In genomic region chr1:48937732-48938131, GRCh38 we compare ENCODE assay signal across 21 cellular contexts.
A peak's percentile ranks its signal among the peaks of the same experiment; 100 is the strongest.
DNase-seq lines count a peak whose midpoint lies in the region; ATAC-seq and TF ChIP-seq lines count a peak whose summit lies in the region.
"Had no signal": no experiment of that assay in that cellular context is flagged by ENCODE, and none has a peak within 500 bp of the region (broad histone marks: within the 10 kb centered on the region; RNA-seq: fewer than 3 reads in every experiment).

No MANE protein-coding gene starts in this region.

- H3K56ac ChIP-seq in mesendoderm (ENCODE audit: low read length) = no peak overlapping the region

- H3K36me3 Mint-ChIP-seq in WTC11 = no peaks in the 10 kb centered on the region
- no peaks in the 10 kb centered on the region for H3K36me3 Mint-ChIP-seq in glutamatergic neuron (ENCODE audit: unreplicated experiment)
- H3K36me3 Mint-ChIP-seq: CD4-positive, CD25-positive, alpha-beta regulatory T cell; CD8-positive, alpha-beta memory T cell had no signal

- H2BK5ac ChIP-seq in mesendoderm (ENCODE audit: low read length) = no peak overlapping the region

- 90% methylated on average over 1 of the region's 1 CpG for WGBS in SK-N-SH (ENCODE audit: low lambda C conversion rate)
- no CpG with 5 or more reads among the region's 1 CpG for WGBS in mesendoderm (ENCODE audit: extremely low coverage, insufficient coverage, low lambda C conversion rate)

- H3K4me3 Mint-ChIP-seq in WTC11 (no peak overlapping the region), glutamatergic neuron (ENCODE audit: unreplicated experiment) (no peak overlapping the region)
- H3K4me3 Mint-ChIP-seq: B cell; CD4-positive, CD25-positive, alpha-beta regulatory T cell; CD8-positive, alpha-beta memory T cell; HFFc6 had no signal

- H2AK5ac ChIP-seq in mesendoderm (ENCODE audit: low read length) = no peak overlapping the region

- H2BK15ac ChIP-seq in mesendoderm (replicated peaks; ENCODE audit: low read depth) = no peak overlapping the region

- no peak for TF ChIP-seq EP300 in SK-N-SH (IDR thresholded peaks at IDR 0.05; ENCODE audit: borderline replicate concordance in 1 of 2, low read depth in 1 of 2, low read length in 1 of 2)

- peak; percentile 16; the same call in 1 of the 2 replicates for TF ChIP-seq CTCF in SK-N-SH (IDR thresholded peaks at IDR 0.05)
- no peak; the same call in 1 of the 2 replicates for TF ChIP-seq CTCF in WTC11 (IDR thresholded peaks at IDR 0.05)
- peak; percentile 8 for TF ChIP-seq CTCF in glutamatergic neuron (IDR thresholded peaks at IDR 0.05; ENCODE audit: partially characterized antibody, unreplicated experiment)

- no peak overlapping the region for H3K9ac ChIP-seq in SK-N-SH
- H3K9ac ChIP-seq in mesendoderm (ENCODE audit: low read length) = no peak overlapping the region
- H3K9ac ChIP-seq: BLaER1 treated with 17β-estradiol and CSF1 and Interleukin-3, amounts not matched to agents 10 nM and 100 nM had no signal

- POLR2A ChIA-PET in SK-N-SH (lab: Yijun Ruan, JAX) = no interaction called here
- POLR2A ChIA-PET in WTC11 (lab: Charles Lee) = no interaction called here

- no peak overlapping the region for H3K23ac ChIP-seq in mesendoderm (ENCODE audit: low read length)

- H3K4me2 ChIP-seq in SK-N-SH (no peak overlapping the region), mesendoderm (ENCODE audit: low read length) (no peak overlapping the region)
- H3K4me2 ChIP-seq: BLaER1 treated with 17β-estradiol and CSF1 and Interleukin-3, amounts not matched to agents 10 nM and 100 nM had no signal

- no peaks in the 10 kb centered on the region for H3K79me2 ChIP-seq in SK-N-SH (ENCODE audit: insufficient read depth)
- no peaks in the 10 kb centered on the region for H3K79me2 ChIP-seq in mesendoderm (ENCODE audit: control insufficient read depth, insufficient read depth, low read length)

- H4K20me1 ChIP-seq in SK-N-SH (ENCODE audit: insufficient read depth) = no peaks in the 10 kb centered on the region
- H4K20me1 ChIP-seq: BLaER1 treated with 17β-estradiol and CSF1 and Interleukin-3, amounts not matched to agents 10 nM and 100 nM had no signal

- H3K27ac ChIP-seq in SK-N-SH (ENCODE audit: low read depth in 2 of 2, low read length in 1 of 2) (no peak overlapping the region), mesendoderm (ENCODE audit: low read depth, low read length) (no peak overlapping the region)
- H3K27ac ChIP-seq: BLaER1 treated with 17β-estradiol and CSF1 and Interleukin-3, amounts not matched to agents 10 nM and 100 nM; HL-60 had no signal

- H3K36me3 ChIP-seq in SK-N-SH (replicated peaks in 1 of 2; ENCODE audit: control insufficient read depth in 1 of 2, insufficient read depth in 2 of 2, low read length in 1 of 2) (no peaks in the 10 kb centered on the region), mesendoderm (ENCODE audit: control insufficient read depth, insufficient read depth, low read length) (no peaks in the 10 kb centered on the region)
- H3K36me3 ChIP-seq: BLaER1 treated with 17β-estradiol and CSF1 and Interleukin-3, amounts not matched to agents 10 nM and 100 nM had no signal

- no peak overlapping the region for H2BK120ac ChIP-seq in mesendoderm (ENCODE audit: low read depth, low read length)

- H3K27me3 ChIP-seq in SK-N-SH (ENCODE audit: insufficient read depth) = no peaks in the 10 kb centered on the region
- H3K27me3 ChIP-seq in mesendoderm (ENCODE audit: insufficient read depth, low read length, poor library complexity) = no peaks in the 10 kb centered on the region
- H3K27me3 ChIP-seq: BLaER1 treated with 17β-estradiol and CSF1 and Interleukin-3, amounts not matched to agents 10 nM and 100 nM had no signal

- no peak overlapping the region for H3K18ac ChIP-seq in mesendoderm (ENCODE audit: low read length)

- H3K9me3 Mint-ChIP-seq in WTC11 (no peaks in the 10 kb centered on the region), glutamatergic neuron (ENCODE audit: unreplicated experiment) (peaks cover 3% of the 10 kb centered on the region)
- H3K9me3 Mint-ChIP-seq: CD8-positive, alpha-beta memory T cell had no signal

- H3K4me1 Mint-ChIP-seq in WTC11 (peaks cover 11% of the 10 kb centered on the region), glutamatergic neuron (ENCODE audit: low read depth, unreplicated experiment) (peaks cover 24% of the 10 kb centered on the region)
- H3K4me1 Mint-ChIP-seq: B cell; CD4-positive, CD25-positive, alpha-beta regulatory T cell; CD8-positive, alpha-beta memory T cell had no signal

- no peaks in the 10 kb centered on the region for H3K79me1 ChIP-seq in mesendoderm (ENCODE audit: low read length)

- H3K27ac Mint-ChIP-seq in WTC11 (no peak overlapping the region), glutamatergic neuron (ENCODE audit: unreplicated experiment) (no peak overlapping the region)
- H3K27ac Mint-ChIP-seq: B cell; CD4-positive, CD25-positive, alpha-beta regulatory T cell; CD8-positive, alpha-beta memory T cell; HFFc6 had no signal

- no peak overlapping the region for H4K8ac ChIP-seq in mesendoderm (ENCODE audit: low read depth, low read length)

- CTCF ChIA-PET in SK-N-SH (lab: Yijun Ruan, JAX) = interaction anchor here (1.1 kb wide), 1 partner anchor 17 kb away, joined by 3 read pairs; no protein-coding TSS in a partner anchor
- CTCF ChIA-PET in WTC11 (lab: Charles Lee) = no interaction called here

- ATAC-seq in SK-N-SH treated with all-trans-retinoic acid at 6 μM for 48 hours = no peak
- peak; percentile 66 for ATAC-seq in WTC11
- ATAC-seq: HCT116 had no signal

- no peaks in the 10 kb centered on the region for H3K9me2 ChIP-seq in SK-N-SH

- H3K9me3 ChIP-seq in SK-N-SH = no peaks in the 10 kb centered on the region
- H3K9me3 ChIP-seq: BLaER1 treated with 17β-estradiol and CSF1 and Interleukin-3, amounts not matched to agents 10 nM and 100 nM had no signal

- H2AFZ ChIP-seq in SK-N-SH (ENCODE audit: low read depth) = no peak overlapping the region

- H3K27me3 Mint-ChIP-seq in WTC11 (ENCODE audit: low read depth) = peaks cover 4% of the 10 kb centered on the region; the same call in 1 of the 2 replicates
- H3K27me3 Mint-ChIP-seq in glutamatergic neuron (ENCODE audit: unreplicated experiment) = peaks cover 3% of the 10 kb centered on the region
- H3K27me3 Mint-ChIP-seq: CD4-positive, CD25-positive, alpha-beta regulatory T cell had no signal

- H3F3A ChIP-seq in SK-N-SH (replicated peaks; ENCODE audit: insufficient read depth) = no peaks in the 10 kb centered on the region

- H3K4me3 ChIP-seq in SK-N-SH (ENCODE audit: low read depth in 2 of 2, low read length in 1 of 2) (no peak overlapping the region), mesendoderm (ENCODE audit: low read length) (no peak overlapping the region)
- H3K4me3 ChIP-seq: BLaER1 treated with 17β-estradiol and CSF1 and Interleukin-3, amounts not matched to agents 10 nM and 100 nM had no signal

- H3K4me1 ChIP-seq in SK-N-SH (ENCODE audit: control insufficient read depth in 1 of 2, insufficient read depth in 2 of 2, low read depth in 1 of 2, low read length in 1 of 2) (peaks cover 8 to 15% of the 10 kb centered on the region in 2 experiments; a peak in 3 of 4 replicates), mesendoderm (ENCODE audit: control insufficient read depth, low read depth, low read length) (no peaks in the 10 kb centered on the region)
- H3K4me1 ChIP-seq: BLaER1 treated with 17β-estradiol and CSF1 and Interleukin-3, amounts not matched to agents 10 nM and 100 nM had no signal

- H3K4ac ChIP-seq in mesendoderm (ENCODE audit: low read depth, low read length) = no peak overlapping the region

- TF ChIP-seq RAD21 in SK-N-SH (IDR thresholded peaks at IDR 0.05; ENCODE audit: low read length) = no peak

- DNase-seq in SK-N-SH = no peak
- no peak for DNase-seq in WTC11 (ENCODE audit: low spot score)
- no peak for DNase-seq in glutamatergic neuron
- DNase-seq in mesendoderm = peak; percentile 32
- DNase-seq in NOMO-1 treated with dmso at 0.1 percent for 144 hours (lab: John Stamatoyannopoulos, UW; ENCODE audit: unreplicated experiment) = no peak
- DNase-seq in NCI-H2171 treated with DMSO at 0.1 percent for 48 hours (lab: John Stamatoyannopoulos, UW) = no peak
- no peak for DNase-seq in putamen (ENCODE audit: low spot score)
- DNase-seq: CD4-positive, CD25-positive, alpha-beta regulatory T cell; CD8-positive, alpha-beta memory T cell; COR-L47; DMS 273 treated with DMSO at 0.1 percent for 48 hours; DMS79; GDM1; GOT3; H7; HFFc6 had no signal

- no peak overlapping the region for H4K5ac ChIP-seq in mesendoderm (ENCODE audit: low read length)

TF ChIP-seq in SK-N-SH, 30 proteins besides CTCF, POLR2A, EP300 and RAD21:
- TF ChIP-seq NFIC (IDR thresholded peaks at IDR 0.05; ENCODE audit: borderline replicate concordance) = no peak
- TF ChIP-seq PBX3 (IDR thresholded peaks at IDR 0.05) = no peak

TF ChIP-seq in SK-N-SH treated with all-trans-retinoic acid at 6 μM for 48 hours, 23 proteins besides CTCF, POLR2A, EP300 and RAD21 (continues in another document):
- TF ChIP-seq TOX (CRISPR knock-in tag; IDR thresholded peaks at IDR 0.05; ENCODE audit: borderline replicate concordance) (no peak), TCF4 (CRISPR knock-in tag; IDR thresholded peaks at IDR 0.05; ENCODE audit: borderline replicate concordance) (no peak)

TF ChIP-seq in WTC11, 78 proteins besides CTCF, POLR2A, EP300 and RAD21 (continues in another document):
- no peak for TF ChIP-seq ZMAT4 (CRISPR knock-in tag; IDR thresholded peaks at IDR 0.05)
- TF ChIP-seq ZSCAN18 (CRISPR knock-in tag; IDR thresholded peaks at IDR 0.05) = no peak
- no peak for TF ChIP-seq ATF3 (CRISPR knock-in tag; conservative IDR thresholded peaks at IDR 0.05)

Comparison
In these comparisons a context has a peak if more than half of its experiments do, and no peak if none do; other contexts are left out.
1. Of the 6 proteins assayed by ChIP-seq in both WTC11 and SK-N-SH: peak only in WTC11: none; only in SK-N-SH: CTCF; in both: none; in neither: 5.